ENCODE assay signal across 9 cellular contexts in genomic region chr6:18528084-18528743, GRCh38.
A peak's percentile ranks its signal among the peaks of the same experiment; 100 is the strongest.
DNase-seq lines count a peak whose midpoint lies in the region; ATAC-seq, FAIRE-seq and TF ChIP-seq lines count a peak whose summit lies in the region.
"Had no signal": no experiment of that assay in that cellular context is flagged by ENCODE, and none has a peak within 500 bp of the region (broad histone marks: within the 10 kb centered on the region; RNA-seq: fewer than 3 reads in every experiment).

No MANE protein-coding gene starts in this region.

- no peak for TF ChIP-seq EP300 in tibial nerve (IDR thresholded peaks at IDR 0.05)

- H3K27ac ChIP-seq in cardiac muscle cell (no peak overlapping the region), endothelial cell of umbilical vein (ENCODE audit: insufficient read depth, low read depth, low read length) (no peak overlapping the region), tibial nerve (no peak overlapping the region)
- H3K27ac ChIP-seq: transverse colon had no signal

- no peak for ATAC-seq in Right ventricle myocardium superior (ENCODE audit: poor library complexity)

- no peak for FAIRE-seq in endothelial cell of umbilical vein (lab: Jason Lieb, UNC)

- no peak overlapping the region for H2AFZ ChIP-seq in endothelial cell of umbilical vein (ENCODE audit: low read depth, low read length)

- peaks cover 12% of the 10 kb centered on the region for H3K27me3 Mint-ChIP-seq in activated naive CD4-positive, alpha-beta T cell treated with anti-CD3 and anti-CD28 coated beads for 36 hours (ENCODE audit: low read depth)
- peaks cover 14% of the 10 kb centered on the region for H3K27me3 Mint-ChIP-seq in Caco-2 (ENCODE audit: insufficient read depth, unreplicated experiment)

- dilution Hi-C loops in endothelial cell of umbilical vein (cut with MboI; ENCODE audit: extremely low pct_ligation_motif_present, low sequenced_read_pairs): no loop called here

- no peaks in the 10 kb centered on the region for H3K9me3 Mint-ChIP-seq in activated naive CD4-positive, alpha-beta T cell treated with anti-CD3 and anti-CD28 coated beads for 36 hours
- no peaks in the 10 kb centered on the region for H3K9me3 Mint-ChIP-seq in Caco-2 (ENCODE audit: unreplicated experiment)

- CTCF ChIA-PET in endothelial cell of umbilical vein (lab: Charles Lee) (interaction anchor here (0.5 to 7.4 kb wide), 19 partner anchors 9 to 1598 kb away, joined by 3 to 87 read pairs (median 4); no protein-coding TSS in a partner anchor), Caco-2 (lab: Charles Lee) (no interaction called here)
- CTCF ChIA-PET in activated naive CD4-positive, alpha-beta T cell treated with anti-CD3 and anti-CD28 coated beads for 36 hours (lab: Charles Lee): interaction anchor here (0.6 to 0.7 kb wide), 6 partner anchors 61 to 1954 kb away, joined by 3 to 5 read pairs (median 3); no protein-coding TSS in a partner anchor

- no peaks in the 10 kb centered on the region for H3K4me1 ChIP-seq in cardiac muscle cell (ENCODE audit: low read depth)
- peaks cover 2% of the 10 kb centered on the region for H3K4me1 ChIP-seq in endothelial cell of umbilical vein (ENCODE audit: control insufficient read depth, extremely low read depth, insufficient read depth, low read length)
- H3K4me1 ChIP-seq in tibial nerve: no peaks in the 10 kb centered on the region
- no peaks in the 10 kb centered on the region for H3K4me1 ChIP-seq in Caco-2
- H3K4me1 ChIP-seq: transverse colon had no signal

- H3K27ac Mint-ChIP-seq in activated naive CD4-positive, alpha-beta T cell treated with anti-CD3 and anti-CD28 coated beads for 36 hours: no peak overlapping the region
- no peak overlapping the region for H3K27ac Mint-ChIP-seq in Caco-2 (ENCODE audit: unreplicated experiment)

- no peak overlapping the region for H3K9ac ChIP-seq in endothelial cell of umbilical vein (replicated peaks; ENCODE audit: extremely low read depth, insufficient read depth, low read length)

- TF ChIP-seq CTCF in cardiac muscle cell (IDR thresholded peaks at IDR 0.05; ENCODE audit: low read depth, low read length) (peak; percentile 33), endothelial cell of umbilical vein (IDR thresholded peaks at IDR 0.05; ENCODE audit: extremely low read depth in 1 of 2, insufficient read depth in 1 of 2, low read depth in 1 of 2, low read length in 2 of 2) (no peak), tibial nerve (IDR thresholded peaks at IDR 0.05) (peak in 3 of 5 experiments; percentile 34 to 44 (median 38)), Caco-2 (IDR thresholded peaks at IDR 0.05; ENCODE audit: insufficient read depth in 1 of 2, low read depth in 1 of 2, low read length in 1 of 2, severe bottlenecking in 1 of 2, unreplicated experiment in 1 of 2) (peak in 1 of 2 experiments; percentile 22)

- DNase-seq in cardiac muscle cell (ENCODE audit: low read depth in 1 of 2, low spot score in 1 of 2) (peak in 1 of 2 donors; percentile 32), Right ventricle myocardium superior (no peak), NCI-H82 (lab: John Stamatoyannopoulos, UW) (peak; percentile 43), endothelial cell of umbilical vein (ENCODE audit: low read depth, low spot score) (peak; percentile 24), tibial nerve (ENCODE audit: low spot score in 2 of 2) (no peak), head of caudate nucleus (no peak), Caco-2 (no peak)
- no peak for DNase-seq in activated naive CD4-positive, alpha-beta T cell treated with anti-CD3 and anti-CD28 coated beads for 36 hours
- DNase-seq: transverse colon had no signal

- no peak for TF ChIP-seq POLR2A in endothelial cell of umbilical vein (IDR thresholded peaks at IDR 0.05; ENCODE audit: low read depth, low read length)
- no peak for TF ChIP-seq POLR2A in tibial nerve (IDR thresholded peaks at IDR 0.05)

- H3K9me1 ChIP-seq in endothelial cell of umbilical vein (replicated peaks; ENCODE audit: control insufficient read depth, extremely low read depth, insufficient read depth, low read length): no peaks in the 10 kb centered on the region

- H3K36me3 ChIP-seq in cardiac muscle cell (no peaks in the 10 kb centered on the region), endothelial cell of umbilical vein (ENCODE audit: control insufficient read depth in 2 of 2, extremely low read depth in 1 of 2, insufficient read depth in 2 of 2, low read length in 2 of 2) (no peaks in the 10 kb centered on the region), tibial nerve (no peaks in the 10 kb centered on the region), Caco-2 (ENCODE audit: control insufficient read depth, insufficient read depth, low read length) (no peaks in the 10 kb centered on the region)
- H3K36me3 ChIP-seq: transverse colon had no signal

- H3K4me2 ChIP-seq in endothelial cell of umbilical vein (ENCODE audit: insufficient read depth, low read length): no peak overlapping the region

- H4K20me1 ChIP-seq in endothelial cell of umbilical vein (replicated peaks; ENCODE audit: control insufficient read depth, extremely low read depth, insufficient read depth, low read length): no peaks in the 10 kb centered on the region

- WGBS in tibial nerve, 2 donors: 54 to 60% methylated on average over 3 of the region's 3 CpGs

- POLR2A ChIA-PET in endothelial cell of umbilical vein (lab: Charles Lee): no interaction called here
- POLR2A ChIA-PET in Caco-2 (lab: Charles Lee): no interaction called here

- no peaks in the 10 kb centered on the region for H3K9me3 ChIP-seq in cardiac muscle cell (ENCODE audit: low read depth)
- H3K9me3 ChIP-seq in endothelial cell of umbilical vein (replicated peaks; ENCODE audit: control insufficient read depth, insufficient read depth, low read length): no peaks in the 10 kb centered on the region
- H3K9me3 ChIP-seq in tibial nerve: no peaks in the 10 kb centered on the region
- no peaks in the 10 kb centered on the region for H3K9me3 ChIP-seq in Caco-2
- H3K9me3 ChIP-seq: transverse colon had no signal

- no peaks in the 10 kb centered on the region for H3K36me3 Mint-ChIP-seq in activated naive CD4-positive, alpha-beta T cell treated with anti-CD3 and anti-CD28 coated beads for 36 hours (ENCODE audit: low read depth)
- no peaks in the 10 kb centered on the region for H3K36me3 Mint-ChIP-seq in Caco-2 (ENCODE audit: insufficient read depth, unreplicated experiment)

- no TSS peak for BruUV-seq in endothelial cell of umbilical vein (replicated peaks; lab: Mats Ljungman, UMichigan)
- no TSS peak for BruUV-seq in Caco-2 (replicated peaks; lab: Mats Ljungman, UMichigan)

- no peaks in the 10 kb centered on the region for H3K27me3 ChIP-seq in cardiac muscle cell
- H3K27me3 ChIP-seq in endothelial cell of umbilical vein (ENCODE audit: control insufficient read depth in 2 of 2, insufficient read depth in 2 of 2, low read length in 2 of 2): peaks cover 1 to 19% of the 10 kb centered on the region in 2 experiments
- no peaks in the 10 kb centered on the region for H3K27me3 ChIP-seq in tibial nerve
- H3K27me3 ChIP-seq in Caco-2 (replicated peaks; ENCODE audit: control insufficient read depth, insufficient read depth, low read length): no peaks in the 10 kb centered on the region
- H3K27me3 ChIP-seq: transverse colon had no signal

- H3K4me1 Mint-ChIP-seq in activated naive CD4-positive, alpha-beta T cell treated with anti-CD3 and anti-CD28 coated beads for 36 hours (ENCODE audit: low read depth): no peaks in the 10 kb centered on the region
- no peaks in the 10 kb centered on the region for H3K4me1 Mint-ChIP-seq in Caco-2 (ENCODE audit: low read depth, unreplicated experiment)

- H3K4me3 Mint-ChIP-seq in activated naive CD4-positive, alpha-beta T cell treated with anti-CD3 and anti-CD28 coated beads for 36 hours: no peak overlapping the region
- no peak overlapping the region for H3K4me3 Mint-ChIP-seq in Caco-2 (ENCODE audit: unreplicated experiment)

- H3K4me3 ChIP-seq in cardiac muscle cell: no peak overlapping the region
- no peak overlapping the region for H3K4me3 ChIP-seq in endothelial cell of umbilical vein (replicated peaks in 1 of 3; ENCODE audit: insufficient read depth in 1 of 3, low read depth in 1 of 3, low read length in 3 of 3)
- no peak overlapping the region for H3K4me3 ChIP-seq in tibial nerve
- no peak overlapping the region for H3K4me3 ChIP-seq in Caco-2 (ENCODE audit: low read depth, low read length)
- H3K4me3 ChIP-seq: transverse colon had no signal

- no peaks in the 10 kb centered on the region for H3K79me2 ChIP-seq in endothelial cell of umbilical vein (ENCODE audit: control insufficient read depth, insufficient read depth, low read length)

- intact Hi-C loops in Right ventricle myocardium superior (cut with DNase I): no loop called here
- intact Hi-C loops in endothelial cell of umbilical vein (cut with micrococcal nuclease): loop anchor here (1.0 to 5.0 kb wide), 4 partner anchors 69 to 1529 kb away; no protein-coding TSS in a partner anchor
- intact Hi-C loops in head of caudate nucleus (cut with DNase I): no loop called here
- intact Hi-C loops in activated naive CD4-positive, alpha-beta T cell treated with anti-CD3 and anti-CD28 coated beads for 36 hours (cut with micrococcal nuclease): no loop called here
- intact Hi-C loops in Caco-2 (cut with micrococcal nuclease; ENCODE audit: unreplicated experiment): loop anchor here (1.0 to 5.0 kb wide), 3 partner anchors 34 to 219 kb away; no protein-coding TSS in a partner anchor

TF ChIP-seq in endothelial cell of umbilical vein, 7 proteins besides CTCF, POLR2A, EP300 and RAD21:
- no peak for TF ChIP-seq GATA2 (IDR thresholded peaks at IDR 0.05; ENCODE audit: insufficient read depth, insufficient read length, low read depth, low read length)
- TF ChIP-seq FOS (IDR thresholded peaks at IDR 0.05; ENCODE audit: borderline replicate concordance, insufficient read depth, low read length): no peak
- TF ChIP-seq EZH2 (IDR thresholded peaks at IDR 0.05; ENCODE audit: borderline replicate concordance, low read depth, low read length, severe bottlenecking): no peak
- no peak for TF ChIP-seq MYC (IDR thresholded peaks at IDR 0.05; ENCODE audit: low read depth, low read length)
- TF ChIP-seq POLR2AphosphoS5 (IDR thresholded peaks at IDR 0.05; ENCODE audit: insufficient read depth, low read depth, low read length): no peak
- TF ChIP-seq MAX (IDR thresholded peaks at IDR 0.05; ENCODE audit: insufficient read depth, insufficient read length): no peak
- no peak for TF ChIP-seq JUN (IDR thresholded peaks at IDR 0.05; ENCODE audit: borderline replicate concordance, insufficient read depth, insufficient read length, low read depth)

Comparison
In these comparisons a context has a peak if more than half of its experiments do, and no peak if none do; other contexts are left out.
1. DNase-seq: peak in NCI-H82 (single experiment) and endothelial cell of umbilical vein (single experiment); none in Right ventricle myocardium superior (single experiment), tibial nerve (0 of 2), head of caudate nucleus (0 of 42), activated naive CD4-positive, alpha-beta T cell treated with anti-CD3 and anti-CD28 coated beads for 36 hours (single experiment) and Caco-2 (0 of 2).
2. CTCF ChIP-seq: peak in cardiac muscle cell (single experiment) and tibial nerve (3 of 5); none in endothelial cell of umbilical vein (0 of 2).
3. intact Hi-C loops: an anchor here in endothelial cell of umbilical vein (1.0 to 5.0 kb wide) and Caco-2 (1.0 to 5.0 kb wide); none called in Right ventricle myocardium superior, head of caudate nucleus and activated naive CD4-positive, alpha-beta T cell treated with anti-CD3 and anti-CD28 coated beads for 36 hours.